ENCODE assay signal across 13 cellular contexts in genomic region chr20:32987044-32987825, GRCh38. TPM values are rescaled to one million over a fixed set of nuclear protein-coding genes. Genes with fewer than 3 reads are reported as not detected.
A peak's percentile ranks its signal among the peaks of the same experiment; 100 is the strongest.
DNase-seq lines count a peak whose midpoint lies in the region; ATAC-seq and TF ChIP-seq lines count a peak whose summit lies in the region.
"Had no signal": no experiment of that assay in that cellular context is flagged by ENCODE, and none has a peak within 500 bp of the region (broad histone marks: within the 10 kb centered on the region; RNA-seq: fewer than 3 reads in every experiment).

No MANE protein-coding gene starts in this region.

- peaks cover 78% of the 10 kb centered on the region for H3K4me1 ChIP-seq in BLaER1
- no peaks in the 10 kb centered on the region for H3K4me1 ChIP-seq in HAP-1

- TF ChIP-seq CTCF in chondrocyte (IDR thresholded peaks at IDR 0.05) (no peak), RWPE1 (conservative IDR thresholded peaks at IDR 0.05; ENCODE audit: low read depth) (no peak)

- H3K9me3 ChIP-seq in BLaER1, result no peaks in the 10 kb centered on the region
- no peaks in the 10 kb centered on the region for H3K9me3 ChIP-seq in HAP-1

- no peak for ATAC-seq in activated CD8-positive, alpha-beta memory T cell treated with anti-CD3 and anti-CD28 coated beads, Interleukin-2, amount 10 ng/mL, durations not matched to agents 7 days and 5 days

- in situ Hi-C loops in HAP-1 (cut with MboI; ENCODE audit: low sequenced_read_pairs), result loop anchor here (10.0 kb wide), 1 partner anchor 58 kb away; no protein-coding TSS in a partner anchor

- no peaks in the 10 kb centered on the region for H3K9me3 Mint-ChIP-seq in activated CD8-positive, alpha-beta memory T cell treated with anti-CD3 and anti-CD28 coated beads, Interleukin-2, amount 10 ng/mL, durations not matched to agents 7 days and 5 days (ENCODE audit: low read depth)
- H3K9me3 Mint-ChIP-seq in chondrocyte (ENCODE audit: low read depth), result no peaks in the 10 kb centered on the region
- H3K9me3 Mint-ChIP-seq: CD4-positive, CD25-positive, alpha-beta regulatory T cell had no signal

- H3K27me3 Mint-ChIP-seq in activated CD8-positive, alpha-beta memory T cell treated with anti-CD3 and anti-CD28 coated beads, Interleukin-2, amount 10 ng/mL, durations not matched to agents 7 days and 5 days, result no peaks in the 10 kb centered on the region
- H3K27me3 Mint-ChIP-seq in chondrocyte (ENCODE audit: low read depth), result peaks cover 19% of the 10 kb centered on the region
- H3K27me3 Mint-ChIP-seq: CD4-positive, CD25-positive, alpha-beta regulatory T cell had no signal

- H3K36me3 Mint-ChIP-seq in activated CD8-positive, alpha-beta memory T cell treated with anti-CD3 and anti-CD28 coated beads, Interleukin-2, amount 10 ng/mL, durations not matched to agents 7 days and 5 days, result no peaks in the 10 kb centered on the region
- no peaks in the 10 kb centered on the region for H3K36me3 Mint-ChIP-seq in chondrocyte (ENCODE audit: low read depth)
- H3K36me3 Mint-ChIP-seq: CD4-positive, CD25-positive, alpha-beta regulatory T cell had no signal

- H3K27ac ChIP-seq in BLaER1 (peak overlapping the region; percentile 73), RWPE1 (no peak overlapping the region)
- H3K27ac ChIP-seq: 22Rv1, HL-60 had no signal

- H3K4me3 Mint-ChIP-seq in activated CD8-positive, alpha-beta memory T cell treated with anti-CD3 and anti-CD28 coated beads, Interleukin-2, amount 10 ng/mL, durations not matched to agents 7 days and 5 days, result no peak overlapping the region
- H3K4me3 Mint-ChIP-seq in chondrocyte (ENCODE audit: unreplicated experiment), result no peak overlapping the region
- H3K4me3 Mint-ChIP-seq: CD4-positive, CD25-positive, alpha-beta regulatory T cell had no signal

- DNase-seq in activated CD8-positive, alpha-beta memory T cell treated with anti-CD3 and anti-CD28 coated beads, Interleukin-2, amount 10 ng/mL, durations not matched to agents 7 days and 5 days, result no peak
- DNase-seq in activated CD8-positive, alpha-beta memory T cell treated with anti-CD3 and anti-CD28 coated beads for 24 hours, result no peak
- DNase-seq in chondrocyte (ENCODE audit: low spot score) (peak; percentile 53), posterior vena cava (ENCODE audit: low spot score) (peak; percentile 53), RWPE1 (ENCODE audit: low spot score) (no peak), HAP-1 (ENCODE audit: low spot score in 2 of 2) (no peak)
- DNase-seq: DMS53, GF-D8 had no signal

- POLR2A ChIA-PET in RWPE1 (lab: Yijun Ruan, JAX; ENCODE audit: low non-redundant PET), result no interaction called here

- CTCF ChIA-PET in activated CD8-positive, alpha-beta memory T cell treated with anti-CD3 and anti-CD28 coated beads, Interleukin-2, amount 10 ng/mL, durations not matched to agents 7 days and 5 days (lab: Charles Lee), result interaction anchor here (1.3 kb wide), 1 partner anchor 85 kb away, joined by 5 read pairs; no protein-coding TSS in a partner anchor
- CTCF ChIA-PET in RWPE1 (lab: Yijun Ruan, JAX), result interaction anchor here (0.5 to 1.6 kb wide), 2 partner anchors 14 to 26 kb away, joined by 3 to 6 read pairs; no protein-coding TSS in a partner anchor

- peak overlapping the region; percentile 45 for H3K4me2 ChIP-seq in BLaER1

- 0 out of 2 replicates have a peak overlapping the region, but pooled peaks have one; percentile 16 for H3K9ac ChIP-seq in BLaER1

- peak overlapping the region; percentile 26 for H3K27ac Mint-ChIP-seq in activated CD8-positive, alpha-beta memory T cell treated with anti-CD3 and anti-CD28 coated beads, Interleukin-2, amount 10 ng/mL, durations not matched to agents 7 days and 5 days
- no peak overlapping the region for H3K27ac Mint-ChIP-seq in chondrocyte (ENCODE audit: unreplicated experiment)

- H3K36me3 ChIP-seq in BLaER1 (no peaks in the 10 kb centered on the region), HAP-1 (replicated peaks) (no peaks in the 10 kb centered on the region)

- H3K4me1 Mint-ChIP-seq in activated CD8-positive, alpha-beta memory T cell treated with anti-CD3 and anti-CD28 coated beads, Interleukin-2, amount 10 ng/mL, durations not matched to agents 7 days and 5 days, result no peaks in the 10 kb centered on the region
- H3K4me1 Mint-ChIP-seq in chondrocyte (ENCODE audit: low read depth), result no peaks in the 10 kb centered on the region

- H3K4me3 ChIP-seq in BLaER1, result no peak overlapping the region
- H3K4me3 ChIP-seq in HAP-1, result no peak overlapping the region

- H3K27me3 ChIP-seq in BLaER1 (no peaks in the 10 kb centered on the region), HAP-1 (ENCODE audit: low read depth) (no peaks in the 10 kb centered on the region)

- intact Hi-C loops in posterior vena cava (cut with DNase I), result no loop called here

- H4K20me1 ChIP-seq in BLaER1, result no peaks in the 10 kb centered on the region

RNA-seq across cellular contexts. Expression of gene SUN5, which starts 17.0 kb away (rescaled TPM):
- total RNA-seq in activated CD8-positive, alpha-beta memory T cell treated with anti-CD3 and anti-CD28 coated beads, Interleukin-2, amount 10 ng/mL, durations not matched to agents 7 days and 5 days, result not detected
- total RNA-seq in chondrocyte (not detected in 3 replicates), posterior vena cava (not detected)
- total RNA-seq: A673; CD4-positive, CD25-positive, alpha-beta regulatory T cell had no signal

RNA-seq across cellular contexts. Expression of gene BPIFB2, which starts 20.3 kb away (rescaled TPM):
- total RNA-seq in activated CD8-positive, alpha-beta memory T cell treated with anti-CD3 and anti-CD28 coated beads, Interleukin-2, amount 10 ng/mL, durations not matched to agents 7 days and 5 days, result not detected
- not detected in 3 replicates for total RNA-seq in chondrocyte
- total RNA-seq in posterior vena cava, result not detected
- total RNA-seq: A673; CD4-positive, CD25-positive, alpha-beta regulatory T cell had no signal

RNA-seq across cellular contexts. Expression of gene BPIFB6, which starts 44.2 kb away (rescaled TPM):
- total RNA-seq in activated CD8-positive, alpha-beta memory T cell treated with anti-CD3 and anti-CD28 coated beads, Interleukin-2, amount 10 ng/mL, durations not matched to agents 7 days and 5 days, result not detected
- not detected in 3 replicates for total RNA-seq in chondrocyte
- total RNA-seq in posterior vena cava, result not detected
- total RNA-seq: A673; CD4-positive, CD25-positive, alpha-beta regulatory T cell had no signal

Comparison
In these comparisons a context has a peak if more than half of its experiments do, and no peak if none do; other contexts are left out.
1. DNase-seq: peak in chondrocyte (single experiment) and posterior vena cava (single experiment); none in activated CD8-positive, alpha-beta memory T cell treated with anti-CD3 and anti-CD28 coated beads, Interleukin-2, amount 10 ng/mL, durations not matched to agents 7 days and 5 days (single experiment), activated CD8-positive, alpha-beta memory T cell treated with anti-CD3 and anti-CD28 coated beads for 24 hours (single experiment), RWPE1 (single experiment) and HAP-1 (0 of 2).